Comparison of ENCODE assay signal across 3 cellular contexts in the genomic region with DNA sequence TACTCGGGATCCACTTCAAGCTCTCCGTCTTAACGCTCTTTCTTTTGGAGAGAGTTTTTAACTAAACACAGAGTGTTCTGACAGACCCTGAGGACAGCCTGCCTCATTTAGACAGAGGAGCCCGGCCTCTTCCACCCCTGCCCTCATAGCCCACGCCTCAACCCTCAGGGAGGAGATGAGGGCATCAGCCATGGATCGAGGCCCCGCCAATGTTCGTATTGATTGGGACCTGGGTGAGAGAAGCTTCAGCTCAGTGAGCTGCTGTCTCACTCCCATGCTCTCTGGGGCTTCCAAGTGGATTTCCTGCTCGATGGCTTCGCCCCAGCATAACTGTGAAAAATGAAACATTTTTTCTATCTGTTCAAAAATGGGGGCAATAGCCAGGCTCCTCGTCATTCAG.
"Had no signal": no experiment of that assay in that cellular context is flagged by ENCODE, and none has a peak within 500 bp of the region (broad histone marks: within the 10 kb centered on the region; RNA-seq: fewer than 3 reads in every experiment).

No MANE protein-coding gene starts in this region.

- DNase-seq: GDM1, GF-D8 had no signal

- H3K4me3 ChIP-seq: GM12878 had no signal
